In the genomic region with DNA sequence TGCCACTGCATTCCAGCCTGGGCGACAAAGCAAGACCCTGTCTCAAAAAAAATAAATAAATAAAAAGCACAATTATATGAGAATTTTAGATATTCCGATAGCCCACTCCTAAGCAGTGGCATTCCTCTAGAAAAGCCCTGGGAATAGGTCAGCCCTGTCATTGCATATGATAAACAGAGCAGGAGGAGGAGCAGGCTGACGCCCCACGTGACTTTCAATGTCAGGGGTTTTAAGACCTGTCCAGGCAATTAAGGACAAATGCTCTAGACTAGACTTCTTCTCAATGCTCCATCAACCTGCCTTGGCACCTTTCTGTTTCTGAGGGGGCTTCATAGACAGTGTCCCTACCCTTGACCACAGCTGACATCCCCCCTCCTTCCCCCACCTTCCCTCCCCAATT, we compare ENCODE assay signal across 22 cellular contexts. TPM values are rescaled to one million over a fixed set of nuclear protein-coding genes. Genes with fewer than 3 reads are reported as not detected.
"Had no signal": no experiment of that assay in that cellular context is flagged by ENCODE, and none has a peak within 500 bp of the region (broad histone marks: within the 10 kb centered on the region; RNA-seq: fewer than 3 reads in every experiment).

No MANE protein-coding gene starts in this region.

- DNase-seq: activated CD4-positive, alpha-beta memory T cell treated with anti-CD3 and anti-CD28 coated beads, Interleukin-2, amount 10 ng/mL, durations not matched to agents 7 days and 5 days; activated CD4-positive, alpha-beta T cell treated with anti-CD3 and anti-CD28 coated beads for 36 hours; activated CD4-positive, alpha-beta T cell treated with anti-CD3 and anti-CD28 coated beads, Interleukin-2, amount 50 U/mL, for 1 hour; activated gamma-delta T cell; activated naive CD4-positive, alpha-beta T cell treated with anti-CD3 and anti-CD28 coated beads for 36 hours; activated T-cell treated with anti-CD3 and anti-CD28 coated beads for 4 hours; activated T-cell treated with anti-CD3 and anti-CD28 coated beads, Interleukin-2, amount 50 U/mL, for 48 hours; cerebellar nuclear complex; MG63; NCI-H1105 treated with DMSO at 0.1 percent for 48 hours; NCI-H1436 treated with DMSO at 0.1 percent for 48 hours; NCI-H187; NCI-H2081 treated with DMSO at 0.1 percent for 48 hours; NCI-H446; NCI-H524; SHP77 treated with DMSO at 0.1 percent for 48 hours; T-helper 2 cell; T1000 had no signal

- H3K27me3 ChIP-seq: MG63 had no signal

- H3K4me3 Mint-ChIP-seq: activated CD4-positive, alpha-beta memory T cell treated with anti-CD3 and anti-CD28 coated beads, Interleukin-2, amount 10 ng/mL, durations not matched to agents 7 days and 5 days; activated CD4-positive, alpha-beta T cell treated with anti-CD3 and anti-CD28 coated beads for 36 hours; activated naive CD4-positive, alpha-beta T cell treated with anti-CD3 and anti-CD28 coated beads for 36 hours; activated naive CD8-positive, alpha-beta T cell; activated T-helper 17 cell treated with anti-CD3 and anti-CD28 coated beads, Interleukin-2, amount 50 U/mL, for 72 hours had no signal

- H3K27ac Mint-ChIP-seq: activated CD4-positive, alpha-beta memory T cell treated with anti-CD3 and anti-CD28 coated beads, Interleukin-2, amount 10 ng/mL, durations not matched to agents 7 days and 5 days; activated CD4-positive, alpha-beta T cell treated with anti-CD3 and anti-CD28 coated beads for 36 hours; activated naive CD4-positive, alpha-beta T cell treated with anti-CD3 and anti-CD28 coated beads for 36 hours had no signal

- H3K9me3 Mint-ChIP-seq: activated CD4-positive, alpha-beta memory T cell treated with anti-CD3 and anti-CD28 coated beads, Interleukin-2, amount 10 ng/mL, durations not matched to agents 7 days and 5 days; activated naive CD4-positive, alpha-beta T cell treated with anti-CD3 and anti-CD28 coated beads for 36 hours; activated T-helper 17 cell treated with anti-CD3 and anti-CD28 coated beads, Interleukin-2, amount 50 U/mL, for 72 hours had no signal

- H2AFZ ChIP-seq: PC-9 had no signal

- H3K9me3 ChIP-seq: MG63 had no signal

- H3K27me3 Mint-ChIP-seq: activated CD4-positive, alpha-beta memory T cell treated with anti-CD3 and anti-CD28 coated beads, Interleukin-2, amount 10 ng/mL, durations not matched to agents 7 days and 5 days; activated CD4-positive, alpha-beta T cell treated with anti-CD3 and anti-CD28 coated beads for 36 hours; activated naive CD8-positive, alpha-beta T cell; activated T-helper 17 cell treated with anti-CD3 and anti-CD28 coated beads, Interleukin-2, amount 50 U/mL, for 72 hours had no signal

- H3K4me3 ChIP-seq: MG63, PC-9 had no signal

- H3K27ac ChIP-seq: PC-9, VCaP had no signal

- H3K36me3 ChIP-seq: MG63 had no signal

- ATAC-seq: activated CD4-positive, alpha-beta T cell treated with anti-CD3 and anti-CD28 coated beads for 36 hours; activated T-helper 17 cell treated with anti-CD3 and anti-CD28 coated beads, Interleukin-2, amount 50 U/mL, for 72 hours had no signal

RNA-seq across cellular contexts. Expression of a gene that starts 8.0 kb away (rescaled TPM):
- total RNA-seq: activated CD4-positive, alpha-beta memory T cell treated with anti-CD3 and anti-CD28 coated beads, Interleukin-2, amount 10 ng/mL, durations not matched to agents 7 days and 5 days had no signal
